8 cellular contexts compared by ENCODE assay signal in the genomic region with DNA sequence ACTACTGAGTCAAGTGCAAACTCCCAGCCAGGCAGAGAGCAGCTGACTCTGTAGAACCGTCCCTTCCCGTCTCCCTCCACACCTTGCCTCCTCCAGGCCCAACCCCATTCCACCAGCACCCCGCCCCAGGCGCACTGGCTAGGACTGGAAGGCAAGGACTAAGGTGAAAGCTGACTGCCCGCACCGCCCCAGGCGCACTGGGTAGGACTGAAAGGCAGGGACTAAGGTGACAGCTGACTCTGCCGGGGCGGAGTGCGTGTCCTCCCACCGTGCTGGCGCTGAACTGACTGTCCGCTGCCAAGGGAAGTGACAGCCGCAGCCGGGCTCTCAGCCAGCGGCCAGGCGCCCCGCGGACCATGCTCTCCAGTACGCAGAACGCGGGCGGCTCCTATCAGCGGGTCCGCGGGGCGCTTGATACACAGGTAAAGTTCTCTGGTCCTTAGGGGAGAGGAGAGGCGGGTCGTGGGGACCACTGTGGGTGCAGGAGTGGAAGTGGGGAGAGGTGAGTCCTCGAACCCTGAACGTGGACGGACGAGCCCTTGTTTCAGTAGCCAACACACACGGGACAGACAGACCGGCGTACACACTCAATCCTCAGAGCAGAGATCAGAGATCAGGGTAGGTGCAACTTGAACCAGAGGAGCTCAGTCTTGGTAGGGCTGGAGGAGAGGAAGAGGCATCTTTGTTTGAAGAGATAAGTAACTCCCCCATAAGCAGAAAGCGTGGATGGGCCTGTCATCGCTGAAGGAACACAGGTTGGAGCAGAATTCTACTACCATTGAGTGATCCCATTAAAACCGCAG. TPM values are rescaled to one million over a fixed set of nuclear protein-coding genes. Genes with fewer than 3 reads are reported as not detected.
DNase-seq lines count a peak whose midpoint lies in the region; ATAC-seq lines count a peak whose summit lies in the region.

No MANE protein-coding gene starts in this region.

- no peak overlapping the region for H3K27ac Mint-ChIP-seq in T-helper 1 cell treated with Interleukin-12 subunit alpha and Interleukin-12 subunit beta and Interleukin-4 antibody, amounts not matched to agents 30 μg/mL and 1 μg/mL, for 36 hours

- no peaks in the 10 kb centered on the region for H3K36me3 Mint-ChIP-seq in T-helper 1 cell treated with Interleukin-12 subunit alpha and Interleukin-12 subunit beta and Interleukin-4 antibody, amounts not matched to agents 30 μg/mL and 1 μg/mL, for 36 hours (ENCODE audit: low read depth)

- H3K27ac ChIP-seq in substantia nigra (ENCODE audit: low read depth, low read length, poor library complexity, severe bottlenecking) = no peak overlapping the region

- ATAC-seq in left colon = peak; percentile 91
- ATAC-seq in GM18519 (IDR thresholded peaks at IDR 0.05; ENCODE audit: low FRiP score, unreplicated experiment) = no peak
- no peak for ATAC-seq in HG02870 (IDR thresholded peaks at IDR 0.05; ENCODE audit: unreplicated experiment)

- H3K9me3 Mint-ChIP-seq in T-helper 1 cell treated with Interleukin-12 subunit alpha and Interleukin-12 subunit beta and Interleukin-4 antibody, amounts not matched to agents 30 μg/mL and 1 μg/mL, for 36 hours = no peaks in the 10 kb centered on the region

- peak overlapping the region; percentile 41 for H3K4me3 Mint-ChIP-seq in T-helper 1 cell treated with Interleukin-12 subunit alpha and Interleukin-12 subunit beta and Interleukin-4 antibody, amounts not matched to agents 30 μg/mL and 1 μg/mL, for 36 hours

- intact Hi-C loops in left colon (cut with DNase I, micrococcal nuclease) = no loop called here

- H3K27me3 Mint-ChIP-seq in T-helper 1 cell treated with Interleukin-12 subunit alpha and Interleukin-12 subunit beta and Interleukin-4 antibody, amounts not matched to agents 30 μg/mL and 1 μg/mL, for 36 hours (ENCODE audit: low read depth) = peaks cover 38% of the 10 kb centered on the region

- DNase-seq in T-helper 1 cell = no peak
- peak; percentile 52 for DNase-seq in cerebellum (ENCODE audit: low spot score)
- DNase-seq in left colon = peak; percentile 92 to 97
- peak in 33 of 49 donors; percentile 10 to 66 (median 26) for DNase-seq in substantia nigra (lab: John Stamatoyannopoulos, UW)
- no peak for DNase-seq in activated CD8-positive, alpha-beta memory T cell treated with anti-CD3 and anti-CD28 coated beads, Interleukin-2, amount 50 U/mL, for 4 hours

- peaks cover 3% of the 10 kb centered on the region for H3K4me1 Mint-ChIP-seq in T-helper 1 cell treated with Interleukin-12 subunit alpha and Interleukin-12 subunit beta and Interleukin-4 antibody, amounts not matched to agents 30 μg/mL and 1 μg/mL, for 36 hours (ENCODE audit: low read depth)

RNA-seq across cellular contexts. Expression of gene RBM11, which starts 58.0 kb away (rescaled TPM):
- total RNA-seq in cerebellum (9.9 TPM), left colon (1 to 10 TPM; 1.4 TPM)

Comparison
In these comparisons a context has a peak if more than half of its experiments do, and no peak if none do; other contexts are left out.
1. DNase-seq: peak in cerebellum (single experiment), left colon (2 of 2) and substantia nigra (33 of 49); none in T-helper 1 cell (0 of 5) and activated CD8-positive, alpha-beta memory T cell treated with anti-CD3 and anti-CD28 coated beads, Interleukin-2, amount 50 U/mL, for 4 hours (single experiment).